In the genomic region with DNA sequence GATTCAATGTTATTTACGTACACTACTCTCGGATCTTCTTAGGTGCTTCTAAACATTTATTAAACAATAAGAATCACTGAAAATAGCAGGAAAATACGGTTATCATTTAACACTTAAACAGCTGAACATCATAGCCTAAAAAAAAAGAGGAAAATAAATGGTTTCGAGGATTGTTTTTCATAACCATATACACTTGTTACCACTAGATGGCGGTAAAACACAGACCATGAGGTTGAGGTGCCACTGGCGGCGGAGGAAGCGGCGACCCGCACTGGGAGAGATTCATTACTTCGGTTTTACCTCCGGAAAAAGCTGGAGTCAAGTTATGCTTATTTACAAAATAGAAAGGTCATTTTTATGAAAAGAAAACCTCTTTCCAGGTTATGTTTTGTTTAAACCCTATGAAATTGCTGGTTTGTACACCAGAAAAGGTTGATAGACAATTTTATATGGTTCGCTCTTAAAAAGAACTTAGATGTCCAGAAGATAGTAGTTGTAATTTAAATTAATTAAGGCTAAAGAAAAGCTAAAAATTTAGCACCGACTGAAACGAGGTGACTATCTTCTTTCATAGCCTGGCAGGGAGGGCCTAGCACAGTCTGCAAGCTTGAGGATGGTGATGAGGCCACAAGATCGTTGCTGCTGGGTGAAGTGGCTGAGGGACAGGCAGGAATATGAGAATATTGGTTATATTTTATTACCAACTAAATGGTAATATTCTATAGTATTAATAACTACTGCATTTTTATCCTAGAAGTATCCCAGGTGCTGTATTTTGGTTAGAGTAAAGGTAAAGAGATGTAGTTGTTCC, we compare ENCODE assay signal across 8 cellular contexts.
A peak's percentile ranks its signal among the peaks of the same experiment; 100 is the strongest.
DNase-seq lines count a peak whose midpoint lies in the region; ATAC-seq and TF ChIP-seq lines count a peak whose summit lies in the region.

No MANE protein-coding gene starts in this region.

- H2AK5ac ChIP-seq in trophoblast cell (ENCODE audit: low read length), result no peak overlapping the region

- no peak overlapping the region for H2BK120ac ChIP-seq in trophoblast cell (ENCODE audit: insufficient read depth, low read length, poor library complexity)

- H4K8ac ChIP-seq in trophoblast cell (ENCODE audit: low read depth, low read length), result no peak overlapping the region

- no peaks in the 10 kb centered on the region for H3K9me3 Mint-ChIP-seq in activated naive CD8-positive, alpha-beta T cell (ENCODE audit: low read depth)

- no peak overlapping the region for H4K91ac ChIP-seq in trophoblast cell (ENCODE audit: low read depth, low read length)

- intact Hi-C loops in Right ventricle myocardium inferior (cut with DNase I), result loop anchor here (2.0 kb wide), 2 partner anchors 180 to 192 kb away; no protein-coding TSS in a partner anchor

- no peaks in the 10 kb centered on the region for H3K79me2 ChIP-seq in trophoblast cell (ENCODE audit: control insufficient read depth, insufficient read depth, low read length, poor library complexity)

- H3K27ac Mint-ChIP-seq in activated naive CD8-positive, alpha-beta T cell, result no peak overlapping the region

- H3K4me2 ChIP-seq in trophoblast cell (ENCODE audit: low read length), result no peak overlapping the region

- H3K4me3 Mint-ChIP-seq in activated naive CD8-positive, alpha-beta T cell, result peak overlapping the region; percentile 3

- no peak overlapping the region for H4K12ac ChIP-seq in trophoblast cell (ENCODE audit: low read depth, low read length)

- 0 out of 2 replicates have a peak overlapping the region, but pooled peaks have one; percentile 3 for H3K4me3 ChIP-seq in MG63
- H3K4me3 ChIP-seq in trophoblast cell (ENCODE audit: low read depth, low read length), result no peak overlapping the region
- peak overlapping the region in 2 of 4 donors; percentile 22 to 33 for H3K4me3 ChIP-seq in upper lobe of left lung

- H3K9me3 ChIP-seq in MG63 (no peaks in the 10 kb centered on the region), trophoblast cell (ENCODE audit: insufficient read depth, low read depth, low read length) (no peaks in the 10 kb centered on the region), upper lobe of left lung (no peaks in the 10 kb centered on the region)

- H3K4me1 Mint-ChIP-seq in activated naive CD8-positive, alpha-beta T cell (ENCODE audit: low read depth), result no peaks in the 10 kb centered on the region

- H3K36me3 Mint-ChIP-seq in activated naive CD8-positive, alpha-beta T cell, result no peaks in the 10 kb centered on the region

- H3K18ac ChIP-seq in trophoblast cell (ENCODE audit: low read length), result no peak overlapping the region

- peaks cover 9% of the 10 kb centered on the region for H3K27me3 Mint-ChIP-seq in activated naive CD8-positive, alpha-beta T cell

- H3K36me3 ChIP-seq in MG63 (no peaks in the 10 kb centered on the region), trophoblast cell (ENCODE audit: control insufficient read depth in 1 of 2, insufficient read depth in 2 of 2, low read length in 2 of 2) (peaks cover 0 to 2% of the 10 kb centered on the region in 2 experiments), upper lobe of left lung (no peaks in the 10 kb centered on the region)

- no peaks in the 10 kb centered on the region for H3K27me3 ChIP-seq in MG63
- H3K27me3 ChIP-seq in trophoblast cell (ENCODE audit: insufficient read depth, low read length), result no peaks in the 10 kb centered on the region
- no peaks in the 10 kb centered on the region for H3K27me3 ChIP-seq in upper lobe of left lung

- no peak overlapping the region for H3K4ac ChIP-seq in trophoblast cell (ENCODE audit: low read depth, low read length)

- TF ChIP-seq CTCF in upper lobe of left lung (IDR thresholded peaks at IDR 0.05), result peak; percentile 42 to 79 (median 70)

- no peaks in the 10 kb centered on the region for H3K79me1 ChIP-seq in trophoblast cell (ENCODE audit: low read length)

- H3K9ac ChIP-seq in trophoblast cell (ENCODE audit: low read length), result no peak overlapping the region

- TF ChIP-seq POLR2A in upper lobe of left lung (IDR thresholded peaks at IDR 0.05), result no peak

- no CpG with 5 or more reads among the region's 16 CpGs for WGBS in trophoblast cell (ENCODE audit: extremely low coverage, insufficient coverage, insufficient read length)
- WGBS in upper lobe of left lung, 2 donors, result 16 to 20% methylated on average over 16 of the region's 16 CpGs

- no peak overlapping the region for H3K14ac ChIP-seq in trophoblast cell (ENCODE audit: low read length)

- H2BK12ac ChIP-seq in trophoblast cell (ENCODE audit: low read length), result no peak overlapping the region

- peaks cover 0 to under 1% of the 10 kb centered on the region in 2 experiments for H3K4me1 ChIP-seq in trophoblast cell (ENCODE audit: control insufficient read depth in 1 of 2, insufficient read depth in 2 of 2, low read length in 2 of 2)
- H3K4me1 ChIP-seq in upper lobe of left lung, result peaks cover 2 to 6% (median 5%) of the 10 kb centered on the region in 4 donors

- DNase-seq in D341Med (ENCODE audit: low spot score) (peak; percentile 69), MG63 (peak; percentile 55), SKM-1 treated with dmso at 0.1 percent for 144 hours (lab: John Stamatoyannopoulos, UW; ENCODE audit: unreplicated experiment) (peak; percentile 76), Right ventricle myocardium inferior (ENCODE audit: missing footprints) (peak; percentile 90), trophoblast cell (peak; percentile 43 to 86), upper lobe of left lung (peak; percentile 65 to 85)

- ATAC-seq in GM21619 (IDR thresholded peaks at IDR 0.05; ENCODE audit: unreplicated experiment), result peak; percentile 61
- peak; percentile 81 for ATAC-seq in Right ventricle myocardium inferior
- ATAC-seq in upper lobe of left lung (ENCODE audit: low FRiP score in 2 of 2), result peak; percentile 89 to 95

- H3K27ac ChIP-seq in trophoblast cell (ENCODE audit: low read depth, low read length) (no peak overlapping the region), upper lobe of left lung (no peak overlapping the region)

- H2BK5ac ChIP-seq in trophoblast cell (ENCODE audit: low read depth, low read length, poor library complexity), result no peak overlapping the region

- H3K23ac ChIP-seq in trophoblast cell (ENCODE audit: low read length), result no peak overlapping the region

- no peak for TF ChIP-seq EP300 in upper lobe of left lung (IDR thresholded peaks at IDR 0.05)

- H2AFZ ChIP-seq in trophoblast cell (ENCODE audit: insufficient read depth, low read length, poor library complexity), result no peak overlapping the region
